1 cellular context compared by ENCODE assay signal in genomic region chr10:97466755-97467154, GRCh38.
A peak's percentile ranks its signal among the peaks of the same experiment; 100 is the strongest.
TF ChIP-seq lines count a peak whose summit lies in the region.

No MANE protein-coding gene starts in this region.

TF ChIP-seq in HCT116, 20 proteins besides CTCF, POLR2A, EP300 and RAD21 (continued from another document):
- TF ChIP-seq TCF7L2 (IDR thresholded peaks at IDR 0.05; ENCODE audit: borderline replicate concordance, extremely low read depth, insufficient read depth, insufficient read length) (peak; percentile 40), ZFX (IDR thresholded peaks at IDR 0.05) (no peak), CEBPB (IDR thresholded peaks at IDR 0.05; ENCODE audit: low read depth) (peak; percentile 62)
